ENCODE assay signal across 9 cellular contexts in genomic region chr3:67790043-67790442, GRCh38.
DNase-seq lines count a peak whose midpoint lies in the region; ATAC-seq and TF ChIP-seq lines count a peak whose summit lies in the region.
"Had no signal": no experiment of that assay in that cellular context is flagged by ENCODE, and none has a peak within 500 bp of the region (broad histone marks: within the 10 kb centered on the region; RNA-seq: fewer than 3 reads in every experiment).

No MANE protein-coding gene starts in this region.

- CTCF ChIA-PET in SK-N-SH (lab: Yijun Ruan, JAX), result interaction anchor here (0.6 to 4.3 kb wide), 29 partner anchors 8 to 1135 kb away, joined by 3 to 159 read pairs (median 4); partner anchors contain the start of gene SUCLG2

- H3K27me3 ChIP-seq in SK-N-SH (ENCODE audit: insufficient read depth), result no peaks in the 10 kb centered on the region
- H3K27me3 ChIP-seq: SJSA1 had no signal

- TF ChIP-seq EP300 in SK-N-SH (IDR thresholded peaks at IDR 0.05; ENCODE audit: borderline replicate concordance in 1 of 2, low read depth in 1 of 2, low read length in 1 of 2), result no peak

- H3K9ac ChIP-seq in SK-N-SH, result no peak overlapping the region

- TF ChIP-seq RAD21 in SK-N-SH (IDR thresholded peaks at IDR 0.05; ENCODE audit: low read length), result peak; percentile 94

- no peak overlapping the region for H3K4me3 Mint-ChIP-seq in CD14-positive monocyte
- no peak overlapping the region for H3K4me3 Mint-ChIP-seq in activated naive CD8-positive, alpha-beta T cell treated with anti-CD3 and anti-CD28 coated beads for 36 hours

- no peak overlapping the region for H2AFZ ChIP-seq in SK-N-SH (ENCODE audit: low read depth)

- H3K9me2 ChIP-seq in SK-N-SH, result no peaks in the 10 kb centered on the region

- ATAC-seq in GM19035 (IDR thresholded peaks at IDR 0.05; ENCODE audit: unreplicated experiment) (peak; percentile 93), HG03432 (IDR thresholded peaks at IDR 0.05; ENCODE audit: unreplicated experiment) (peak; percentile 96)

- H3K36me3 Mint-ChIP-seq in CD14-positive monocyte, result no peaks in the 10 kb centered on the region
- peaks cover 12% of the 10 kb centered on the region for H3K36me3 Mint-ChIP-seq in activated naive CD8-positive, alpha-beta T cell treated with anti-CD3 and anti-CD28 coated beads for 36 hours

- H4K20me1 ChIP-seq in SK-N-SH (ENCODE audit: insufficient read depth), result no peaks in the 10 kb centered on the region

- POLR2A ChIA-PET in SK-N-SH (lab: Yijun Ruan, JAX), result no interaction called here

- no peaks in the 10 kb centered on the region for H3K9me3 ChIP-seq in SK-N-SH
- H3K9me3 ChIP-seq: SJSA1 had no signal

- no peaks in the 10 kb centered on the region for H3K79me2 ChIP-seq in SK-N-SH (ENCODE audit: insufficient read depth)

- H3K9me3 Mint-ChIP-seq in CD14-positive monocyte, result peaks cover 0 to 3% (median 0%) of the 10 kb centered on the region in 7 donors
- H3K9me3 Mint-ChIP-seq in activated naive CD8-positive, alpha-beta T cell treated with anti-CD3 and anti-CD28 coated beads for 36 hours, result peaks cover 19% of the 10 kb centered on the region

- no peak overlapping the region for H3K27ac ChIP-seq in SK-N-SH (ENCODE audit: low read depth in 2 of 2, low read length in 1 of 2)
- H3K27ac ChIP-seq: SJSA1 had no signal

- no peak overlapping the region for H3K4me3 ChIP-seq in SK-N-SH (ENCODE audit: low read depth in 2 of 2, low read length in 1 of 2)
- H3K4me3 ChIP-seq: SJSA1 had no signal

- H3K4me2 ChIP-seq in SK-N-SH, result no peak overlapping the region

- H3K4me1 ChIP-seq in SK-N-SH (ENCODE audit: control insufficient read depth in 1 of 2, insufficient read depth in 2 of 2, low read depth in 1 of 2, low read length in 1 of 2), result no peaks in the 10 kb centered on the region
- H3K4me1 ChIP-seq: SJSA1 had no signal

- no peaks in the 10 kb centered on the region for H3K36me3 ChIP-seq in SK-N-SH (replicated peaks in 1 of 2; ENCODE audit: control insufficient read depth in 1 of 2, insufficient read depth in 2 of 2, low read length in 1 of 2)
- H3K36me3 ChIP-seq: SJSA1 had no signal

- no peaks in the 10 kb centered on the region for H3K4me1 Mint-ChIP-seq in CD14-positive monocyte
- peaks cover 10% of the 10 kb centered on the region for H3K4me1 Mint-ChIP-seq in activated naive CD8-positive, alpha-beta T cell treated with anti-CD3 and anti-CD28 coated beads for 36 hours

- TF ChIP-seq CTCF in CD14-positive monocyte (IDR thresholded peaks at IDR 0.05), result peak; percentile 44
- TF ChIP-seq CTCF in SK-N-SH (IDR thresholded peaks at IDR 0.05), result peak; percentile 67

- H3F3A ChIP-seq in SK-N-SH (replicated peaks; ENCODE audit: insufficient read depth), result no peaks in the 10 kb centered on the region

- H3K27me3 Mint-ChIP-seq in CD14-positive monocyte (ENCODE audit: low read depth in 3 of 3), result peaks cover 0 to 3% (median 1%) of the 10 kb centered on the region in 3 donors
- no peaks in the 10 kb centered on the region for H3K27me3 Mint-ChIP-seq in activated naive CD8-positive, alpha-beta T cell treated with anti-CD3 and anti-CD28 coated beads for 36 hours

- 48% methylated on average over 2 of the region's 2 CpGs for WGBS in SK-N-SH (ENCODE audit: low lambda C conversion rate)

- intact Hi-C loops in CD14-positive monocyte (cut with micrococcal nuclease), result loop anchor here in 1 of 2 donors (10.0 kb wide), 1 partner anchor 405 kb away; no protein-coding TSS in a partner anchor

- H3K27ac Mint-ChIP-seq in CD14-positive monocyte, result no peak overlapping the region
- H3K27ac Mint-ChIP-seq in activated naive CD8-positive, alpha-beta T cell treated with anti-CD3 and anti-CD28 coated beads for 36 hours, result no peak overlapping the region

- DNase-seq in CD14-positive monocyte (ENCODE audit: low spot score) (no peak), SK-N-SH (peak; percentile 56), iPS-NIHi11 (ENCODE audit: low spot score) (peak; percentile 76), GOT3 (lab: John Stamatoyannopoulos, UW) (no peak)
- DNase-seq in activated naive CD8-positive, alpha-beta T cell treated with anti-CD3 and anti-CD28 coated beads for 36 hours, result peak; percentile 39
- peak; percentile 49 to 52 for DNase-seq in stimulated activated CD4-positive, alpha-beta T cell treated with anti-CD3 and anti-CD28 coated beads, Interleukin-4, amount 100 ng/mL, for 4 hours

TF ChIP-seq in SK-N-SH, 30 proteins besides CTCF, POLR2A, EP300 and RAD21:
- TF ChIP-seq RFX5 (IDR thresholded peaks at IDR 0.05; ENCODE audit: low read length) (no peak), CHD2 (IDR thresholded peaks at IDR 0.05; ENCODE audit: low read length, partially characterized antibody) (peak; percentile 34), SMC3 (IDR thresholded peaks at IDR 0.05; ENCODE audit: low read depth, low read length) (peak; percentile 95), ELF1 (IDR thresholded peaks at IDR 0.05) (no peak), USF1 (IDR thresholded peaks at IDR 0.05; ENCODE audit: borderline replicate concordance, low read depth) (no peak)

Comparison
In these comparisons a context has a peak if more than half of its experiments do, and no peak if none do; other contexts are left out.
1. DNase-seq: peak in SK-N-SH (single experiment), activated naive CD8-positive, alpha-beta T cell treated with anti-CD3 and anti-CD28 coated beads for 36 hours (single experiment), iPS-NIHi11 (single experiment) and stimulated activated CD4-positive, alpha-beta T cell treated with anti-CD3 and anti-CD28 coated beads, Interleukin-4, amount 100 ng/mL, for 4 hours (2 of 2); none in CD14-positive monocyte (single experiment) and GOT3 (single experiment).